ENCODE assay signal across 27 cellular contexts in genomic region chr6:110645685-110646418, GRCh38.
DNase-seq lines count a peak whose midpoint lies in the region; ATAC-seq, FAIRE-seq and TF ChIP-seq lines count a peak whose summit lies in the region.
"Had no signal": no experiment of that assay in that cellular context is flagged by ENCODE, and none has a peak within 500 bp of the region (broad histone marks: within the 10 kb centered on the region; RNA-seq: fewer than 3 reads in every experiment).

No MANE protein-coding gene starts in this region.

- no peaks in the 10 kb centered on the region for H4K20me1 ChIP-seq in H1 (replicated peaks in 1 of 2; ENCODE audit: control insufficient read depth in 1 of 2, insufficient read depth in 2 of 2, low read length in 2 of 2)

- peaks cover 1 to 2% of the 10 kb centered on the region in 2 donors for H3K36me3 Mint-ChIP-seq in activated T-cell treated with anti-CD3 and anti-CD28 coated beads, Interleukin-2, amount 50 U/mL, for 72 hours (ENCODE audit: insufficient read depth in 2 of 2)

- H2BK12ac ChIP-seq in H1 (ENCODE audit: low read depth, low read length), result no peak overlapping the region; the same call in 1 of the 2 replicates

- peak overlapping the region; percentile 10 for H4K5ac ChIP-seq in H1 (ENCODE audit: insufficient read length, low read depth, low read length)

- H2BK15ac ChIP-seq in H1 (ENCODE audit: low read length), result no peak overlapping the region; the same call in 1 of the 2 replicates

- no peaks in the 10 kb centered on the region for H3K27me3 ChIP-seq in H1 (replicated peaks in 1 of 4; ENCODE audit: control insufficient read depth in 3 of 4, extremely low read depth in 1 of 4, insufficient read depth in 3 of 4, low read length in 3 of 4)

- no peak overlapping the region; the same call in 1 of the 2 replicates for H4K8ac ChIP-seq in H1 (ENCODE audit: extremely low read depth, insufficient read depth, low read length)

- no peak overlapping the region for H3K14ac ChIP-seq in H1 (ENCODE audit: insufficient read length)

- no peak for TF ChIP-seq EP300 in H1 (IDR thresholded peaks at IDR 0.05; ENCODE audit: borderline replicate concordance in 1 of 2, low read depth in 2 of 2, low read length in 2 of 2)

- FAIRE-seq in HTR-8/SVneo (lab: Jason Lieb, UNC) (peak; percentile 4), H1 (lab: Jason Lieb, UNC) (no peak)
- FAIRE-seq: A549, GM18507 had no signal

- H3K27me3 Mint-ChIP-seq in activated T-cell treated with anti-CD3 and anti-CD28 coated beads, Interleukin-2, amount 50 U/mL, for 72 hours (ENCODE audit: low read depth), result no peaks in the 10 kb centered on the region
- H3K27me3 Mint-ChIP-seq: IgD-negative memory B cell had no signal

- no peak overlapping the region for H3K23ac ChIP-seq in H1 (ENCODE audit: insufficient read length)

- no peak overlapping the region for H2BK5ac ChIP-seq in H1 (ENCODE audit: low read depth, low read length)

- CTCF ChIA-PET in H1 (lab: Charles Lee; ENCODE audit: partially characterized antibody), result interaction anchor here (0.6 to 1.3 kb wide), 8 partner anchors 9 to 192 kb away, joined by 3 to 4 read pairs (median 3); no protein-coding TSS in a partner anchor

- H3K27ac ChIP-seq in H1 (ENCODE audit: low read depth, low read length), result no peak overlapping the region
- H3K27ac ChIP-seq: A549, GM23248, RWPE1 had no signal

- ATAC-seq in left ventricle myocardium superior (no peak), left cardiac atrium (no peak)
- ATAC-seq in activated T-cell treated with anti-CD3 and anti-CD28 coated beads, Interleukin-2, amount 50 U/mL, for 72 hours (replicated peaks in 1 of 2), result no peak
- ATAC-seq: A549; CD8-positive, alpha-beta T cell; Panc1 had no signal

- WGBS in H1 (ENCODE audit: extremely low coverage in 1 of 2, insufficient coverage in 1 of 2, insufficient read length in 1 of 2, insufficient replicate concordance in 2 of 2, low coverage in 1 of 2, low lambda C conversion rate in 2 of 2, missing lambda C conversion rate in 1 of 2), 2 experiments, result 95% methylated on average over 59 of the region's 62 CpGs; no CpG with 5 or more reads in 1 of the 2 experiments

- no peak overlapping the region for H3K4me3 Mint-ChIP-seq in activated T-cell treated with anti-CD3 and anti-CD28 coated beads, Interleukin-2, amount 50 U/mL, for 72 hours
- H3K4me3 Mint-ChIP-seq: CD8-positive, alpha-beta T cell had no signal

- no peak for TF ChIP-seq POLR2A in H1 (IDR thresholded peaks at IDR 0.05; ENCODE audit: control extremely low read depth in 1 of 2, low read depth in 2 of 2, low read length in 2 of 2)

- DNase-seq in left ventricle myocardium superior (peak; percentile 28), left cardiac atrium (no peak), HTR-8/SVneo (ENCODE audit: insufficient read length, low spot score) (no peak), H1 (ENCODE audit: low read depth in 1 of 2, low spot score in 2 of 2) (no peak), NCI-H2171 (lab: John Stamatoyannopoulos, UW) (no peak), OCI-M1 (lab: John Stamatoyannopoulos, UW) (no peak)
- no peak for DNase-seq in activated T-cell treated with anti-CD3 and anti-CD28 coated beads, Interleukin-2, amount 50 U/mL, for 72 hours
- DNase-seq: C1 segment of cervical spinal cord; Caco-2; CD8-positive, alpha-beta T cell; DMS79 treated with DMSO at 0.1 percent for 48 hours; GM23248; HCEC 1CT; NCI-H1048; NCI-H1417; NCI-H1694; NCI-H2081; NCI-H226; NCI-H510A; NCI-H69; SK-N-SH; SW 1271 had no signal

- no peak overlapping the region for H3K18ac ChIP-seq in H1 (ENCODE audit: extremely low read depth, low read length)

- H3K4ac ChIP-seq in H1 (replicated peaks; ENCODE audit: insufficient read length, low read depth, low read length), result no peak overlapping the region

- no peaks in the 10 kb centered on the region for H3K79me2 ChIP-seq in H1 (ENCODE audit: control insufficient read depth in 1 of 2, insufficient read depth in 2 of 2, low read length in 2 of 2)

- no peaks in the 10 kb centered on the region; a peak in 3 of 7 replicates for H3K4me1 ChIP-seq in H1 (replicated peaks in 1 of 4; ENCODE audit: control insufficient read depth in 3 of 4, insufficient read depth in 4 of 4, low read length in 3 of 4)
- H3K4me1 ChIP-seq: Caco-2 had no signal

- no peak overlapping the region; a peak in 1 of 7 replicates for H3K9ac ChIP-seq in H1 (replicated peaks in 1 of 4; ENCODE audit: extremely low read depth in 1 of 4, low read depth in 3 of 4, low read length in 3 of 4)
- H3K9ac ChIP-seq: GM23248, SK-N-SH had no signal

- TF ChIP-seq CTCF in H1 (IDR thresholded peaks at IDR 0.05; ENCODE audit: control extremely low read depth in 1 of 3, insufficient read depth in 1 of 3, low read depth in 1 of 3, low read length in 3 of 3), result no peak

- H2AK5ac ChIP-seq in H1 (ENCODE audit: low read depth, low read length), result no peak overlapping the region

- no peaks in the 10 kb centered on the region for H3K4me1 Mint-ChIP-seq in activated T-cell treated with anti-CD3 and anti-CD28 coated beads, Interleukin-2, amount 50 U/mL, for 72 hours (ENCODE audit: low read depth)

- TF ChIP-seq RAD21 in H1 (IDR thresholded peaks at IDR 0.05 in 1 of 2, conservative IDR thresholded peaks at IDR 0.05 in 1 of 2; ENCODE audit: low read depth in 2 of 2, low read length in 2 of 2), result no peak

- intact Hi-C loops in left ventricle myocardium superior (cut with micrococcal nuclease) (no loop called here), left cardiac atrium (cut with DNase I) (no loop called here)

- H3K27ac Mint-ChIP-seq in activated T-cell treated with anti-CD3 and anti-CD28 coated beads, Interleukin-2, amount 50 U/mL, for 72 hours, result no peak overlapping the region
- H3K27ac Mint-ChIP-seq: CD8-positive, alpha-beta T cell; IgD-negative memory B cell had no signal

- no peaks in the 10 kb centered on the region for H3K23me2 ChIP-seq in H1 (ENCODE audit: low read depth, low read length)

- no peak overlapping the region for H3K56ac ChIP-seq in H1 (replicated peaks; ENCODE audit: insufficient read length, low read depth, low read length)

- no peak overlapping the region; a peak in 1 of 4 replicates for H3K4me2 ChIP-seq in H1 (ENCODE audit: insufficient read depth in 1 of 2, low read depth in 2 of 2, low read length in 2 of 2)
- H3K4me2 ChIP-seq: A549, SK-N-SH had no signal

- POLR2A ChIA-PET in H1 (lab: Charles Lee; ENCODE audit: partially characterized antibody), result no interaction called here

- no peak overlapping the region for H3K4me3 ChIP-seq in H1 (ENCODE audit: extremely low read depth in 1 of 4, insufficient read depth in 2 of 4, low read depth in 3 of 4, low read length in 4 of 4)
- H3K4me3 ChIP-seq: A549, GM23248 had no signal

- no peaks in the 10 kb centered on the region for H3K9me3 Mint-ChIP-seq in activated T-cell treated with anti-CD3 and anti-CD28 coated beads, Interleukin-2, amount 50 U/mL, for 72 hours
- H3K9me3 Mint-ChIP-seq: CD8-positive, alpha-beta T cell; IgD-negative memory B cell had no signal

- no peak overlapping the region for H2BK20ac ChIP-seq in H1 (ENCODE audit: low read length)

- H3K9me3 ChIP-seq in H1 (ENCODE audit: insufficient read depth in 2 of 2, low read depth in 1 of 2, low read length in 1 of 2), result no peaks in the 10 kb centered on the region
- H3K9me3 ChIP-seq: A549, Caco-2, SK-N-SH had no signal

- H3K79me1 ChIP-seq in H1 (ENCODE audit: low read depth, low read length), result no peaks in the 10 kb centered on the region

- no peaks in the 10 kb centered on the region; a peak in 1 of 8 replicates for H3K36me3 ChIP-seq in H1 (ENCODE audit: control insufficient read depth in 2 of 4, insufficient read depth in 4 of 4, low read length in 3 of 4)

- H2AFZ ChIP-seq in H1 (ENCODE audit: low read length), result no peak overlapping the region
- H2AFZ ChIP-seq: GM23248 had no signal

- no peak overlapping the region for H2BK120ac ChIP-seq in H1 (replicated peaks; ENCODE audit: low read depth, low read length)

- no peak overlapping the region for H4K91ac ChIP-seq in H1 (replicated peaks; ENCODE audit: insufficient read length, low read length)

TF ChIP-seq in H1, 55 proteins besides CTCF, POLR2A, EP300 and RAD21:
- TF ChIP-seq TAF7 (optimal IDR thresholded peaks at IDR 0.05; ENCODE audit: borderline replicate concordance, low read depth, low read length), result no peak
- no peak for TF ChIP-seq EZH2 (IDR thresholded peaks at IDR 0.05; ENCODE audit: low read depth, low read length, severe bottlenecking)
- no peak for TF ChIP-seq SUZ12 (IDR thresholded peaks at IDR 0.05; ENCODE audit: low read length)
- no peak for TF ChIP-seq POU5F1 (IDR thresholded peaks at IDR 0.05; ENCODE audit: low read depth, low read length)
- TF ChIP-seq SP4 (IDR thresholded peaks at IDR 0.05; ENCODE audit: low read length), result no peak
- TF ChIP-seq YY1 (IDR thresholded peaks at IDR 0.05; ENCODE audit: low read depth, low read length), result no peak
- TF ChIP-seq MAFK (IDR thresholded peaks at IDR 0.05; ENCODE audit: low read depth, low read length), result no peak
- TF ChIP-seq GTF2F1 (IDR thresholded peaks at IDR 0.05; ENCODE audit: borderline replicate concordance, low read depth, low read length), result no peak
- TF ChIP-seq HDAC6 (IDR thresholded peaks at IDR 0.05; ENCODE audit: low read depth, low read length), result no peak
- TF ChIP-seq GABPA (IDR thresholded peaks at IDR 0.05; ENCODE audit: borderline replicate concordance, insufficient read depth, low read length), result no peak
- no peak for TF ChIP-seq SP2 (IDR thresholded peaks at IDR 0.05; ENCODE audit: low read length)
